20 cellular contexts compared by ENCODE assay signal in genomic region chr16:23114131-23114904, GRCh38. TPM values are rescaled to one million over a fixed set of nuclear protein-coding genes. Genes with fewer than 3 reads are reported as not detected.
DNase-seq lines count a peak whose midpoint lies in the region; ATAC-seq and TF ChIP-seq lines count a peak whose summit lies in the region.
"Had no signal": no experiment of that assay in that cellular context is flagged by ENCODE, and none has a peak within 500 bp of the region (broad histone marks: within the 10 kb centered on the region; RNA-seq: fewer than 3 reads in every experiment).

No MANE protein-coding gene starts in this region.

- H3K4me1 ChIP-seq in H9 (ENCODE audit: insufficient read depth, low read length) (no peaks in the 10 kb centered on the region; the same call in 1 of the 2 replicates), endodermal cell (ENCODE audit: control insufficient read depth, insufficient read depth, low read length) (peaks cover 3% of the 10 kb centered on the region)

- H3K27me3 ChIP-seq in H9 (ENCODE audit: insufficient read depth, low read length) (no peaks in the 10 kb centered on the region), endodermal cell (ENCODE audit: control insufficient read depth, insufficient read depth, low read length, poor library complexity, severe bottlenecking) (no peaks in the 10 kb centered on the region)
- H3K27me3 ChIP-seq: dorsolateral prefrontal cortex, sigmoid colon had no signal

- H3K9ac ChIP-seq in H9 (ENCODE audit: extremely low read depth, insufficient read length, low read length), result no peak overlapping the region
- no peak overlapping the region for H3K9ac ChIP-seq in endodermal cell (ENCODE audit: extremely low read depth, low read length, poor library complexity, severe bottlenecking)

- no peak overlapping the region for H2AK5ac ChIP-seq in H9 (ENCODE audit: insufficient read length, low read length)

- peaks cover 7% of the 10 kb centered on the region for H3K79me1 ChIP-seq in H9 (ENCODE audit: insufficient read depth, low read depth, low read length, poor library complexity, severe bottlenecking)

- ATAC-seq in HG02642 (IDR thresholded peaks at IDR 0.05; ENCODE audit: poor library complexity, unreplicated experiment) (no peak), GM21723 (IDR thresholded peaks at IDR 0.05; ENCODE audit: unreplicated experiment) (no peak)
- ATAC-seq: esophagus mucosa; PC-3; stimulated activated naive CD8-positive, alpha-beta T cell treated with anti-CD3 and anti-CD28 coated beads, Interleukin-15, amount 100 ng/mL, for 72 hours had no signal

- H3K27ac ChIP-seq in H9 (ENCODE audit: insufficient read length, low read depth, low read length) (no peak overlapping the region), endodermal cell (ENCODE audit: low read depth, low read length) (no peak overlapping the region)
- H3K27ac ChIP-seq: sigmoid colon had no signal

- WGBS in H9 (ENCODE audit: extremely low coverage, insufficient read length, low lambda C conversion rate), result 100% methylated on average over 1 of the region's 7 CpGs
- 89 to 94% methylated on average over 5 to 7 of the region's 7 CpGs for WGBS in endodermal cell (ENCODE audit: insufficient coverage in 1 of 2, insufficient read length in 1 of 2), 2 experiments

- no peaks in the 10 kb centered on the region for H3K36me3 ChIP-seq in endodermal cell (ENCODE audit: control insufficient read depth, insufficient read depth, low read length)
- H3K36me3 ChIP-seq: sigmoid colon had no signal

- no peak overlapping the region for H2BK12ac ChIP-seq in H9 (ENCODE audit: insufficient read length, low read depth, low read length)

- TF ChIP-seq CTCF in H9 (conservative IDR thresholded peaks at IDR 0.05) (no peak), endodermal cell (conservative IDR thresholded peaks at IDR 0.05) (no peak)

- no peak overlapping the region for H3T11ph ChIP-seq in H9 (ENCODE audit: low read length)

- no peaks in the 10 kb centered on the region for H3K23me2 ChIP-seq in H9 (ENCODE audit: insufficient read length, low read depth, low read length, poor library complexity, severe bottlenecking)

- no peak overlapping the region for H3K14ac ChIP-seq in H9 (ENCODE audit: insufficient read depth, low read length)

- H3K27ac Mint-ChIP-seq in H9 (peak overlapping the region in 2 of 3 experiments; percentile 57 to 68; a peak in 3 of 7 replicates), endodermal cell (peak overlapping the region; percentile 24)
- H3K27ac Mint-ChIP-seq: activated B cell treated with CpG ODN at 0.5 μM for 24 hours; activated naive CD8-positive, alpha-beta T cell treated with anti-CD3 and anti-CD28 coated beads, Interleukin-2, amount 10 ng/mL, durations not matched to agents 7 days and 5 days; activated T-helper 1 cell treated with anti-CD3 and anti-CD28 coated beads, Interleukin-12 subunit alpha, Interleukin-12 subunit beta, Interleukin-2, Interleukin-4 antibody, amounts not matched to agents 30 ng/mL and 10 ng/mL and 1 ng/mL, durations not matched to agents 14 hours and 24 hours and 36 hours; CD4-positive, alpha-beta T cell; stimulated activated naive CD8-positive, alpha-beta T cell treated with anti-CD3 and anti-CD28 coated beads, Interleukin-15, amount 100 ng/mL, for 72 hours; T-helper 2 cell treated with Interferon-gamma antibody and Interleukin-4, amounts not matched to agents 5 μg/mL and 100 μg/mL, for 36 hours had no signal

- H3K4me1 Mint-ChIP-seq in H9 (peaks cover 18 to 31% of the 10 kb centered on the region in 2 experiments), endodermal cell (peaks cover 27% of the 10 kb centered on the region)
- H3K4me1 Mint-ChIP-seq: activated B cell treated with CpG ODN at 0.5 μM for 24 hours; stimulated activated naive CD8-positive, alpha-beta T cell treated with anti-CD3 and anti-CD28 coated beads, Interleukin-15, amount 100 ng/mL, for 72 hours had no signal

- no peak overlapping the region for H3K4ac ChIP-seq in H9 (ENCODE audit: low read depth, low read length)

- H3K79me2 ChIP-seq in H9 (ENCODE audit: insufficient read depth, low read length), result no peaks in the 10 kb centered on the region; the same call in 1 of the 2 replicates

- H2BK120ac ChIP-seq in H9 (ENCODE audit: low read depth, low read length, poor library complexity, severe bottlenecking), result no peak overlapping the region

- H4K8ac ChIP-seq in H9 (replicated peaks; ENCODE audit: insufficient read length, low read depth, low read length), result no peak overlapping the region

- H2BK20ac ChIP-seq in H9 (ENCODE audit: low read depth, low read length, poor library complexity, severe bottlenecking), result no peak overlapping the region

- H3K27me3 Mint-ChIP-seq in H9 (ENCODE audit: low read depth) (no peaks in the 10 kb centered on the region), endodermal cell (ENCODE audit: insufficient read depth) (no peaks in the 10 kb centered on the region)
- H3K27me3 Mint-ChIP-seq: activated B cell treated with CpG ODN at 0.5 μM for 24 hours; activated naive CD8-positive, alpha-beta T cell treated with anti-CD3 and anti-CD28 coated beads, Interleukin-2, amount 10 ng/mL, durations not matched to agents 7 days and 5 days; CD4-positive, alpha-beta T cell; naive B cell; stimulated activated naive CD8-positive, alpha-beta T cell treated with anti-CD3 and anti-CD28 coated beads, Interleukin-15, amount 100 ng/mL, for 72 hours had no signal

- DNase-seq in COLO668 (lab: John Stamatoyannopoulos, UW; ENCODE audit: unreplicated experiment) (peak; percentile 6), H9 (no peak), NCI-H524 (lab: John Stamatoyannopoulos, UW) (peak; percentile 41 to 74), endodermal cell (no peak), hypothalamus (lab: John Stamatoyannopoulos, UW) (no peak), T-helper 1 cell (no peak)
- DNase-seq: activated B cell treated with CpG ODN at 0.5 μM for 24 hours; activated naive CD8-positive, alpha-beta T cell treated with anti-CD3 and anti-CD28 coated beads, Interleukin-2, amount 10 ng/mL, durations not matched to agents 7 days and 5 days; CD4-positive, alpha-beta T cell; naive B cell; PC-3; sigmoid colon; stimulated activated CD4-positive, alpha-beta T cell treated with anti-CD3 and anti-CD28 coated beads, Interleukin-1b, Interleukin-23, amount 100 ng/mL, for 48 hours; stimulated activated naive CD8-positive, alpha-beta T cell treated with anti-CD3 and anti-CD28 coated beads, Interleukin-15, amount 100 ng/mL, for 72 hours had no signal

- H3K4me3 Mint-ChIP-seq in H9, result no peak overlapping the region
- no peak overlapping the region for H3K4me3 Mint-ChIP-seq in endodermal cell
- H3K4me3 Mint-ChIP-seq: activated B cell treated with CpG ODN at 0.5 μM for 24 hours; activated naive CD8-positive, alpha-beta T cell treated with anti-CD3 and anti-CD28 coated beads, Interleukin-2, amount 10 ng/mL, durations not matched to agents 7 days and 5 days; activated T-helper 1 cell treated with anti-CD3 and anti-CD28 coated beads, Interleukin-12 subunit alpha, Interleukin-12 subunit beta, Interleukin-2, Interleukin-4 antibody, amounts not matched to agents 30 ng/mL and 10 ng/mL and 1 ng/mL, durations not matched to agents 14 hours and 24 hours and 36 hours; CD4-positive, alpha-beta T cell; naive B cell; stimulated activated naive CD8-positive, alpha-beta T cell treated with anti-CD3 and anti-CD28 coated beads, Interleukin-15, amount 100 ng/mL, for 72 hours; T-helper 2 cell treated with Interferon-gamma antibody and Interleukin-4, amounts not matched to agents 5 μg/mL and 100 μg/mL, for 36 hours had no signal

- H3K23ac ChIP-seq in H9 (ENCODE audit: insufficient read length, low read depth, low read length), result no peak overlapping the region

- H3K36me3 Mint-ChIP-seq in H9 (ENCODE audit: insufficient read depth in 1 of 3, low read depth in 3 of 3), result peaks cover 0 to 7% (median 4%) of the 10 kb centered on the region in 3 experiments; a peak in 4 of 7 replicates
- peaks cover 3% of the 10 kb centered on the region for H3K36me3 Mint-ChIP-seq in endodermal cell (ENCODE audit: low read depth)
- H3K36me3 Mint-ChIP-seq: activated naive CD8-positive, alpha-beta T cell treated with anti-CD3 and anti-CD28 coated beads, Interleukin-2, amount 10 ng/mL, durations not matched to agents 7 days and 5 days; naive B cell had no signal

- H4K20me1 ChIP-seq in H9 (ENCODE audit: control insufficient read depth, insufficient read depth, insufficient read length), result no peaks in the 10 kb centered on the region

- H3K4me3 ChIP-seq in endodermal cell (ENCODE audit: low read length), result no peak overlapping the region
- H3K4me3 ChIP-seq: dorsolateral prefrontal cortex, sigmoid colon had no signal

- no peak overlapping the region for H4K5ac ChIP-seq in H9 (ENCODE audit: insufficient read length, low read depth, low read length)

- no peak overlapping the region for H4K91ac ChIP-seq in H9 (ENCODE audit: insufficient read length, low read depth, low read length)

- H3K18ac ChIP-seq in H9 (ENCODE audit: insufficient read length, low read depth, low read length), result no peak overlapping the region

- H3K9me3 Mint-ChIP-seq in H9 (no peaks in the 10 kb centered on the region), endodermal cell (peaks cover 2% of the 10 kb centered on the region)
- H3K9me3 Mint-ChIP-seq: activated B cell treated with CpG ODN at 0.5 μM for 24 hours; activated naive CD8-positive, alpha-beta T cell treated with anti-CD3 and anti-CD28 coated beads, Interleukin-2, amount 10 ng/mL, durations not matched to agents 7 days and 5 days; activated T-helper 1 cell treated with anti-CD3 and anti-CD28 coated beads, Interleukin-12 subunit alpha, Interleukin-12 subunit beta, Interleukin-2, Interleukin-4 antibody, amounts not matched to agents 30 ng/mL and 10 ng/mL and 1 ng/mL, durations not matched to agents 14 hours and 24 hours and 36 hours; CD4-positive, alpha-beta T cell; stimulated activated naive CD8-positive, alpha-beta T cell treated with anti-CD3 and anti-CD28 coated beads, Interleukin-15, amount 100 ng/mL, for 72 hours; T-helper 2 cell treated with Interferon-gamma antibody and Interleukin-4, amounts not matched to agents 5 μg/mL and 100 μg/mL, for 36 hours had no signal

- no peak overlapping the region for H3K4me2 ChIP-seq in H9 (ENCODE audit: insufficient read depth, insufficient read length, low read length)

- H3K9me3 ChIP-seq in H9 (ENCODE audit: control insufficient read depth, low read depth, low read length) (no peaks in the 10 kb centered on the region), endodermal cell (ENCODE audit: control insufficient read depth, low read length) (no peaks in the 10 kb centered on the region)
- H3K9me3 ChIP-seq: sigmoid colon had no signal

- no peak overlapping the region for H2BK5ac ChIP-seq in H9 (ENCODE audit: insufficient read length, low read length)

- no peak overlapping the region for H2AFZ ChIP-seq in H9 (ENCODE audit: low read length)

- no peak overlapping the region for H2BK15ac ChIP-seq in H9 (ENCODE audit: low read depth, low read length)

- H3K56ac ChIP-seq in H9 (ENCODE audit: insufficient read length, low read depth, low read length), result no peak overlapping the region

RNA-seq across cellular contexts. Expression of gene USP31, which starts 34.9 kb away (rescaled TPM):
- 14.5 and 16.1 TPM in 2 replicates for total RNA-seq in H9 (2021)
- 10 to 100 TPM; 19.9 to 22.1 TPM for total RNA-seq in endodermal cell
- 5.9 TPM for polyA plus RNA-seq in endodermal cell (2013, experiment 1 of 2)
- polyA plus RNA-seq in endodermal cell (2013, experiment 2 of 2), result 5.8 TPM

Comparison
In these comparisons a context has a peak if more than half of its experiments do, and no peak if none do; other contexts are left out.
1. DNase-seq: peak in COLO668 (single experiment) and NCI-H524 (2 of 2); none in H9 (single experiment), endodermal cell (single experiment), hypothalamus (0 of 51) and T-helper 1 cell (0 of 5).